In the genomic region with DNA sequence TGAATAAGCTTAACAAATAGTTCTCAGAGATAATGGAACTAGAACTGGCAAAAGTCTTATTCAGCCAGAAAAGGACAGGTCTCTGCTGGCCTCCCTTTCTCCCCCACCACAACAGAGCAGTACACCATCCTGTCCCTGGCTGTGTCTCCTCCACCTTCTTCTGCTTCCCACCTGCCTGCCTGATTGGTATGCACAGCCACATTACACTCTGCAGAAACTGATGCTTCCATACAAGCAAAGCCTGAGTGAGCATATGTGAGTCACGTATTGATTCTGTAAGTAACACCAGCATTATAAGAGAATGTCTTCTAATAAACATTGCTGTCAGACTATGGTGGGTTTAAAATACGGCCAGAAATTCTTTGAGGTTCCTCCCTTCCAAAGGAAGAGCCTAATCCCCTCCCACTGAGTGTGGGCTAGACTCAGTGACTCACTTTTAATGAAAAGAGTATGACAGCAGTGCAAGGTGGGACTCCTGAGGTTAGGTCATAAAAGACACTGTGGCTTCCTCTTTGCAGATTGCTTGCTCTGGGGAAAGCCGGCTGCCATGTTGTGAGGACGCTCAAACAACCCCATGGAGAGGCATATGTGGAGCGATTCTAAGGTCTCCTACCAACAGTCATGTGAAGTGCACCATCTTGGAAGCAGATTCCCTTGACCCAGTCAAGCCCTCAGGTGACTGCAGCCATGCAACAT, we compare ENCODE assay signal across 19 cellular contexts. TPM values are rescaled to one million over a fixed set of nuclear protein-coding genes. Genes with fewer than 3 reads are reported as not detected.
DNase-seq lines count a peak whose midpoint lies in the region; ATAC-seq and TF ChIP-seq lines count a peak whose summit lies in the region.
"Had no signal": no experiment of that assay in that cellular context is flagged by ENCODE, and none has a peak within 500 bp of the region (broad histone marks: within the 10 kb centered on the region; RNA-seq: fewer than 3 reads in every experiment).

No MANE protein-coding gene starts in this region.

- H3K9me3 ChIP-seq in HEK293 (ENCODE audit: control insufficient read depth, insufficient read depth, low read depth, low read length) (no peaks in the 10 kb centered on the region), gastroesophageal sphincter (no peaks in the 10 kb centered on the region)
- H3K9me3 ChIP-seq: Peyer's patch, vagina had no signal

- H3K27me3 ChIP-seq in ACC112 (ENCODE audit: insufficient read depth, low read length) = no peaks in the 10 kb centered on the region
- H3K27me3 ChIP-seq in gastroesophageal sphincter = no peaks in the 10 kb centered on the region
- H3K27me3 ChIP-seq: Peyer's patch, vagina had no signal

- TF ChIP-seq CTCF in HEK293 (tag by site-specific recombination; IDR thresholded peaks at IDR 0.05) = no peak
- no peak for TF ChIP-seq CTCF in gastroesophageal sphincter (IDR thresholded peaks at IDR 0.05)

- peaks cover 49% of the 10 kb centered on the region for H3K79me2 ChIP-seq in ACC112 (ENCODE audit: control insufficient read depth, insufficient read depth, low read length, unreplicated experiment)

- TF ChIP-seq POLR2A in gastroesophageal sphincter (IDR thresholded peaks at IDR 0.05) = no peak

- CTCF ChIA-PET in HEK293 (lab: Yijun Ruan, JAX) = no interaction called here

- peak; percentile 61 for DNase-seq in iris pigment epithelial cell (ENCODE audit: low read depth)
- no peak for DNase-seq in GM19240 (ENCODE audit: insufficient read length, low spot score)
- no peak for DNase-seq in T-helper 1 cell
- DNase-seq: activated B cell treated with CpG ODN at 0.5 μM for 24 hours; activated naive CD4-positive, alpha-beta T cell treated with Interleukin-2 at 50 U/mL for 16 hours; effector CD4-positive, alpha-beta T cell; foreskin melanocyte; MM.1S; naive B cell; NCI-H2029 treated with DMSO at 0.1 percent for 48 hours; NCI-H526; Peyer's patch; T-cell had no signal

- peaks cover 52% of the 10 kb centered on the region for H3K4me1 ChIP-seq in ACC112 (ENCODE audit: control insufficient read depth, insufficient read depth, low read length, unreplicated experiment)
- no peaks in the 10 kb centered on the region for H3K4me1 ChIP-seq in HEK293 (ENCODE audit: control insufficient read depth, insufficient read depth, low read length)
- peaks cover 0 to 5% (median 0%) of the 10 kb centered on the region in 3 donors for H3K4me1 ChIP-seq in gastroesophageal sphincter
- H3K4me1 ChIP-seq: Peyer's patch, vagina had no signal

- no peak for TF ChIP-seq EP300 in gastroesophageal sphincter (IDR thresholded peaks at IDR 0.05)

- H3K36me3 ChIP-seq in ACC112 (ENCODE audit: insufficient read depth, low read length) (peaks cover 84% of the 10 kb centered on the region), HEK293 (ENCODE audit: control insufficient read depth in 2 of 2, insufficient read depth in 1 of 2, low read length in 2 of 2) (peaks cover 9 to 84% of the 10 kb centered on the region in 2 experiments; a peak in 2 of 3 replicates), gastroesophageal sphincter (peaks cover 17 to 94% of the 10 kb centered on the region in 2 donors)

- H3K27ac ChIP-seq in ACC112 (ENCODE audit: low read depth, low read length) = peak overlapping the region; percentile 19
- no peak overlapping the region for H3K27ac ChIP-seq in HEK293 (ENCODE audit: extremely low read depth, low read depth, low read length)
- no peak overlapping the region for H3K27ac ChIP-seq in gastroesophageal sphincter
- H3K27ac ChIP-seq: Peyer's patch, vagina had no signal

- ATAC-seq in SK-N-SH treated with all-trans-retinoic acid at 6 μM for 48 hours = peak; percentile 21
- no peak for ATAC-seq in GM18867 (IDR thresholded peaks at IDR 0.05; ENCODE audit: unreplicated experiment)
- ATAC-seq in gastroesophageal sphincter = no peak
- ATAC-seq: T-cell had no signal

- no peak overlapping the region for H3K4me3 ChIP-seq in ACC112 (ENCODE audit: low read depth, low read length)
- H3K4me3 ChIP-seq in HEK293 (ENCODE audit: low read depth, low read length) = no peak overlapping the region
- H3K4me3 ChIP-seq in gastroesophageal sphincter = no peak overlapping the region
- H3K4me3 ChIP-seq: Peyer's patch, vagina had no signal

- WGBS in gastroesophageal sphincter (ENCODE audit: low coverage in 1 of 2), 2 donors = 33 to 54% methylated on average over 3 to 4 of the region's 5 CpGs

- POLR2A ChIA-PET in HEK293 (lab: Yijun Ruan, JAX) = no interaction called here

- no peak overlapping the region for H2AFZ ChIP-seq in ACC112 (ENCODE audit: low read length, unreplicated experiment)

TF ChIP-seq in HEK293, 187 proteins besides CTCF, POLR2A, EP300 and RAD21:
- TF ChIP-seq ZNF112 (tag by site-specific recombination; IDR thresholded peaks at IDR 0.05) (no peak), ZNF350 (tag by site-specific recombination; IDR thresholded peaks at IDR 0.05) (peak; percentile 86)
- TF ChIP-seq, protein P1, sequence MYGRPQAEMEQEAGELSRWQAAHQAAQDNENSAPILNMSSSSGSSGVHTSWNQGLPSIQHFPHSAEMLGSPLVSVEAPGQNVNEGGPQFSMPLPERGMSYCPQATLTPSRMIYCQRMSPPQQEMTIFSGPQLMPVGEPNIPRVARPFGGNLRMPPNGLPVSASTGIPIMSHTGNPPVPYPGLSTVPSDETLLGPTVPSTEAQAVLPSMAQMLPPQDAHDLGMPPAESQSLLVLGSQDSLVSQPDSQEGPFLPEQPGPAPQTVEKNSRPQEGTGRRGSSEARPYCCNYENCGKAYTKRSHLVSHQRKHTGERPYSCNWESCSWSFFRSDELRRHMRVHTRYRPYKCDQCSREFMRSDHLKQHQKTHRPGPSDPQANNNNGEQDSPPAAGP (tag by site-specific recombination; IDR thresholded peaks at IDR 0.05) = peak; percentile 38; the same call in 1 of the 2 replicates

TF ChIP-seq in SK-N-SH treated with all-trans-retinoic acid at 6 μM for 48 hours, 23 proteins besides CTCF, POLR2A, EP300 and RAD21:
- TF ChIP-seq ESRRG (CRISPR knock-in tag; IDR thresholded peaks at IDR 0.05) (no peak), SNAI2 (CRISPR knock-in tag; IDR thresholded peaks at IDR 0.05) (no peak), PPARA (CRISPR knock-in tag; IDR thresholded peaks at IDR 0.05; ENCODE audit: borderline replicate concordance) (no peak), ZFP30 (CRISPR knock-in tag; IDR thresholded peaks at IDR 0.05) (no peak), TOX (CRISPR knock-in tag; IDR thresholded peaks at IDR 0.05; ENCODE audit: borderline replicate concordance) (no peak), ISL1 (CRISPR knock-in tag; IDR thresholded peaks at IDR 0.05) (no peak), ZFP3 (CRISPR knock-in tag; IDR thresholded peaks at IDR 0.05) (no peak)
- TF ChIP-seq, protein P2, sequence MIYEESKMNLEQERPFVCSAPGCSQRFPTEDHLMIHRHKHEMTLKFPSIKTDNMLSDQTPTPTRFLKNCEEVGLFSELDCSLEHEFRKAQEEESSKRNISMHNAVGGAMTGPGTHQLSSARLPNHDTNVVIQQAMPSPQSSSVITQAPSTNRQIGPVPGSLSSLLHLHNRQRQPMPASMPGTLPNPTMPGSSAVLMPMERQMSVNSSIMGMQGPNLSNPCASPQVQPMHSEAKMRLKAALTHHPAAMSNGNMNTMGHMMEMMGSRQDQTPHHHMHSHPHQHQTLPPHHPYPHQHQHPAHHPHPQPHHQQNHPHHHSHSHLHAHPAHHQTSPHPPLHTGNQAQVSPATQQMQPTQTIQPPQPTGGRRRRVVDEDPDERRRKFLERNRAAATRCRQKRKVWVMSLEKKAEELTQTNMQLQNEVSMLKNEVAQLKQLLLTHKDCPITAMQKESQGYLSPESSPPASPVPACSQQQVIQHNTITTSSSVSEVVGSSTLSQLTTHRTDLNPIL (CRISPR knock-in tag; IDR thresholded peaks at IDR 0.05; ENCODE audit: low read depth) = no peak
- TF ChIP-seq, protein P3, sequence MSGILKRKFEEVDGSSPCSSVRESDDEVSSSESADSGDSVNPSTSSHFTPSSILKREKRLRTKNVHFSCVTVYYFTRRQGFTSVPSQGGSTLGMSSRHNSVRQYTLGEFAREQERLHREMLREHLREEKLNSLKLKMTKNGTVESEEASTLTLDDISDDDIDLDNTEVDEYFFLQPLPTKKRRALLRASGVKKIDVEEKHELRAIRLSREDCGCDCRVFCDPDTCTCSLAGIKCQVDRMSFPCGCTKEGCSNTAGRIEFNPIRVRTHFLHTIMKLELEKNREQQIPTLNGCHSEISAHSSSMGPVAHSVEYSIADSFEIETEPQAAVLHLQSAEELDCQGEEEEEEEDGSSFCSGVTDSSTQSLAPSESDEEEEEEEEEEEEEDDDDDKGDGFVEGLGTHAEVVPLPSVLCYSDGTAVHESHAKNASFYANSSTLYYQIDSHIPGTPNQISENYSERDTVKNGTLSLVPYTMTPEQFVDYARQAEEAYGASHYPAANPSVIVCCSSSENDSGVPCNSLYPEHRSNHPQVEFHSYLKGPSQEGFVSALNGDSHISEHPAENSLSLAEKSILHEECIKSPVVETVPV (CRISPR knock-in tag; IDR thresholded peaks at IDR 0.05) = no peak
TF ChIP-seq in SK-N-SH treated with all-trans-retinoic acid at 6 μM for 48 hours: peak in this region for 0.

RNA-seq across cellular contexts. Expression of a gene that starts 44.4 kb away (rescaled TPM):
- 100 to 1,000 TPM; 301 to 793 (median 570) TPM for total RNA-seq in gastroesophageal sphincter
